In the genomic region with DNA sequence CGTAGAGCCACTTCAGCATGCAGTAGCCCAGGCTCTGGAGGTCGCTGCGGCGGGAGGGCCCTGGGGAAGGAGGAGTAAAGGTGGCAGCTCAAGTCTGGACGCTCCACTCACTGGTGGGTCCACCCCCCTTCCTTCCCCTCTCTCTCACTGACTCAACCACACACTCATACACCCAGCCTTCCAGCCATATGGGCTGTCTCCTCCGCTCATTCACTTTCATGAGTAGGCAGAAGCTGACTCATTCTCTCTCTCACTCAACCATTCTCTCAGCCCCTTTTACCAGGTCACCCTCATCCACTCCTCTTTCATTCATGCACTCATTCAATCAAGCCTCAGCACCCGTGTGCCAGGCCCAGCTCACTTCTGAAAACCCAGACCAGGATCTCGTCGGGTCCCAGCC, we compare ENCODE assay signal across 14 cellular contexts. TPM values are rescaled to one million over a fixed set of nuclear protein-coding genes. Genes with fewer than 3 reads are reported as not detected.
DNase-seq lines count a peak whose midpoint lies in the region; ATAC-seq, FAIRE-seq and TF ChIP-seq lines count a peak whose summit lies in the region.
"Had no signal": no experiment of that assay in that cellular context is flagged by ENCODE, and none has a peak within 500 bp of the region (broad histone marks: within the 10 kb centered on the region; RNA-seq: fewer than 3 reads in every experiment).

No MANE protein-coding gene starts in this region.

- H3K4me1 Mint-ChIP-seq in activated T-cell treated with anti-CD3 and anti-CD28 coated beads, Interleukin-2, amount 50 U/mL, for 4 hours (ENCODE audit: low read depth), result peaks cover 10% of the 10 kb centered on the region
- H3K4me1 Mint-ChIP-seq: nephron progenitor cell had no signal

- H3K36me3 Mint-ChIP-seq in activated T-cell treated with anti-CD3 and anti-CD28 coated beads, Interleukin-2, amount 50 U/mL, for 4 hours (ENCODE audit: insufficient read depth), result peaks cover 46% of the 10 kb centered on the region

- DNase-seq in AG08396 (ENCODE audit: low spot score), result peak; percentile 36
- peak; percentile 35 for DNase-seq in GM03348 (ENCODE audit: low spot score)
- no peak for DNase-seq in activated T-cell treated with anti-CD3 and anti-CD28 coated beads, Interleukin-2, amount 50 U/mL, for 4 hours
- peak; percentile 76 for DNase-seq in iris pigment epithelial cell (ENCODE audit: low read depth)
- no peak for DNase-seq in GM12892 (ENCODE audit: insufficient read length)
- DNase-seq in NCI-H2171 (lab: John Stamatoyannopoulos, UW), result no peak
- DNase-seq in NOMO-1 treated with dmso at 0.1 percent for 144 hours (lab: John Stamatoyannopoulos, UW; ENCODE audit: unreplicated experiment), result no peak
- DNase-seq: COR-L47, H7, NCI-H187, nephron progenitor cell had no signal

- peak; percentile 78 to 85 for ATAC-seq in activated T-cell treated with anti-CD3 and anti-CD28 coated beads, Interleukin-2, amount 50 U/mL, for 4 hours
- ATAC-seq in GM19397 (IDR thresholded peaks at IDR 0.05; ENCODE audit: unreplicated experiment), result no peak
- ATAC-seq: HepG2, left lobe of liver had no signal

- TF ChIP-seq POLR2A in GM12892 (IDR thresholded peaks at IDR 0.05; ENCODE audit: low read depth, low read length), result no peak

- no peak overlapping the region for H3K4me3 Mint-ChIP-seq in activated T-cell treated with anti-CD3 and anti-CD28 coated beads, Interleukin-2, amount 50 U/mL, for 4 hours
- H3K4me3 Mint-ChIP-seq: nephron progenitor cell had no signal

- H3K9me3 Mint-ChIP-seq in activated T-cell treated with anti-CD3 and anti-CD28 coated beads, Interleukin-2, amount 50 U/mL, for 4 hours, result no peaks in the 10 kb centered on the region
- H3K9me3 Mint-ChIP-seq: nephron progenitor cell had no signal

- H3K27me3 Mint-ChIP-seq in activated T-cell treated with anti-CD3 and anti-CD28 coated beads, Interleukin-2, amount 50 U/mL, for 4 hours (ENCODE audit: low read depth), result no peaks in the 10 kb centered on the region

- FAIRE-seq in GM12892 (lab: Jason Lieb, UNC), result no peak
- FAIRE-seq: HepG2 had no signal

RNA-seq across cellular contexts. Expression of a gene that starts 27.5 kb away (rescaled TPM):
- not detected for total RNA-seq in activated T-cell treated with anti-CD3 and anti-CD28 coated beads, Interleukin-2, amount 50 U/mL, for 4 hours
- polyA plus RNA-seq in GM12892 (2012; ENCODE audit: missing spikeins), result not detected
- total RNA-seq: H7, HepG2 had no signal
- polyA plus RNA-seq: HepG2 had no signal

RNA-seq across cellular contexts. Expression of a gene that starts 36.7 kb away (rescaled TPM):
- total RNA-seq in activated T-cell treated with anti-CD3 and anti-CD28 coated beads, Interleukin-2, amount 50 U/mL, for 4 hours, result 10 to 100 TPM; 40.5 to 45.8 (median 40.5) TPM
- 26.5 TPM for polyA plus RNA-seq in GM12892 (2012; ENCODE audit: missing spikeins)

RNA-seq across cellular contexts. Expression of a gene that starts 37.4 kb away (rescaled TPM):
- total RNA-seq in activated T-cell treated with anti-CD3 and anti-CD28 coated beads, Interleukin-2, amount 50 U/mL, for 4 hours, result 10 to 100 TPM in 2 of 3 donors, 1 to 10 TPM in 1; 9.5 to 12.7 (median 10.1) TPM
- 5.9 TPM for polyA plus RNA-seq in GM12892 (2012; ENCODE audit: missing spikeins)

RNA-seq across cellular contexts. Expression of a gene that starts 59.1 kb away (rescaled TPM):
- 100 to 1,000 TPM; 172 to 189 (median 184) TPM for total RNA-seq in activated T-cell treated with anti-CD3 and anti-CD28 coated beads, Interleukin-2, amount 50 U/mL, for 4 hours
- polyA plus RNA-seq in GM12892 (2012; ENCODE audit: missing spikeins), result 40.0 TPM

RNA-seq across cellular contexts. Expression of a gene that starts 59.4 kb away (rescaled TPM):
- 10 to 100 TPM; 58.4 to 73.1 (median 60.6) TPM for total RNA-seq in activated T-cell treated with anti-CD3 and anti-CD28 coated beads, Interleukin-2, amount 50 U/mL, for 4 hours
- 175 TPM for polyA plus RNA-seq in GM12892 (2012; ENCODE audit: missing spikeins)

Comparison
In these comparisons a context has a peak if more than half of its experiments do, and no peak if none do; other contexts are left out.
1. DNase-seq: peak in AG08396 (single experiment), GM03348 (single experiment) and iris pigment epithelial cell (single experiment); none in activated T-cell treated with anti-CD3 and anti-CD28 coated beads, Interleukin-2, amount 50 U/mL, for 4 hours (single experiment), GM12892 (single experiment), NCI-H2171 (single experiment) and NOMO-1 treated with dmso at 0.1 percent for 144 hours (single experiment).